9 cellular contexts compared by ENCODE assay signal in genomic region chr19:20860339-20860738, GRCh38.
"Had no signal": no experiment of that assay in that cellular context is flagged by ENCODE, and none has a peak within 500 bp of the region (broad histone marks: within the 10 kb centered on the region; RNA-seq: fewer than 3 reads in every experiment).

No MANE protein-coding gene starts in this region.

- H3K4me3 ChIP-seq: GM23248, GM23338, HAP-1 had no signal

- H3K36me3 ChIP-seq: HAP-1 had no signal

- DNase-seq: GM23248, GOT3, H7, H9, HCEC 1CT, HFFc6 had no signal

- H3K27ac Mint-ChIP-seq: GM23338, H9, HFFc6 had no signal

- ATAC-seq: GM23338, HCT116 had no signal

- H3K9me3 ChIP-seq: HAP-1 had no signal

- H3K4me3 Mint-ChIP-seq: GM23338, H9, HFFc6 had no signal

- H3K27ac ChIP-seq: GM23248 had no signal

- H3K4me1 ChIP-seq: HAP-1 had no signal

- H3K4me1 Mint-ChIP-seq: GM23338, H9 had no signal
